In the genomic region with DNA sequence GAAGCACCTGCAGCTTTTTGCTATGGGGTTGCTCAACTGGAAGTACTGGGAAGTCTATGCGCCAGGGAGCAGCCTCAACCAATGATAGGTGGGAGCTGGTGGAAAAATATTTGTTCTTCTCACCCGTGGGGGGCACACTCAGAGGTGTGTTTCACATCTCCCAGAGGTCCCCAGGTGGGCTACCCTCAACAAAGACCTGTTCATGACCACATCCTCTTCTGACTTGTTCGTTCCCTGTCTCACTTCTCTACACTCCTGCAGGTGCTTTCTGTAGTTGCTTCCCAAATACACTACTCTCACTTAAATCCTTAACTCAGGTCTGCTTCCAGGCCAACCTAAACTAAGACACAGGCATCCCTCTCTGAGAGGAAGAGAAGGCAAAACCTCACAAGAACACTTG, we compare ENCODE assay signal across 17 cellular contexts. TPM values are rescaled to one million over a fixed set of nuclear protein-coding genes. Genes with fewer than 3 reads are reported as not detected.
DNase-seq lines count a peak whose midpoint lies in the region; ATAC-seq, FAIRE-seq and TF ChIP-seq lines count a peak whose summit lies in the region.
"Had no signal": no experiment of that assay in that cellular context is flagged by ENCODE, and none has a peak within 500 bp of the region (broad histone marks: within the 10 kb centered on the region; RNA-seq: fewer than 3 reads in every experiment).

No MANE protein-coding gene starts in this region.

- in situ Hi-C loops in GM13977 (cut with MboI; ENCODE audit: low pct_unique_long_range_greater_than_20kb, low sequenced_read_pairs, unreplicated experiment): no loop called here

- H4K20me1 ChIP-seq in Karpas-422 (ENCODE audit: insufficient read depth, low read depth, low read length) (no peaks in the 10 kb centered on the region), H1 (replicated peaks in 1 of 2; ENCODE audit: control insufficient read depth in 1 of 2, insufficient read depth in 2 of 2, low read length in 2 of 2) (no peaks in the 10 kb centered on the region), osteoblast (ENCODE audit: insufficient read depth, low read length) (no peaks in the 10 kb centered on the region)
- H4K20me1 ChIP-seq: BLaER1 treated with 17β-estradiol and CSF1 and Interleukin-3, amounts not matched to agents 10 nM and 100 nM had no signal

- no peak overlapping the region for H3K4ac ChIP-seq in H1 (replicated peaks; ENCODE audit: insufficient read length, low read depth, low read length)

- FAIRE-seq in GM12891 (lab: Jason Lieb, UNC) (no peak), H1 (lab: Jason Lieb, UNC) (no peak)

- H3K14ac ChIP-seq in H1 (ENCODE audit: insufficient read length): no peak overlapping the region

- no peak overlapping the region for H4K5ac ChIP-seq in H1 (ENCODE audit: insufficient read length, low read depth, low read length)

- WGBS in H1 (ENCODE audit: extremely low coverage in 1 of 2, insufficient coverage in 1 of 2, insufficient read length in 1 of 2, insufficient replicate concordance in 2 of 2, low coverage in 1 of 2, low lambda C conversion rate in 2 of 2, missing lambda C conversion rate in 1 of 2), 2 experiments: 74% methylated on average over 3 of the region's 3 CpGs; no CpG with 5 or more reads in 1 of the 2 experiments

- H3K4me1 ChIP-seq in Karpas-422 (ENCODE audit: low read length): peaks cover 61% of the 10 kb centered on the region
- H3K4me1 ChIP-seq in H1 (replicated peaks in 1 of 4; ENCODE audit: control insufficient read depth in 3 of 4, insufficient read depth in 4 of 4, low read length in 3 of 4): no peaks in the 10 kb centered on the region; a peak in 2 of 7 replicates
- no peaks in the 10 kb centered on the region for H3K4me1 ChIP-seq in osteoblast (ENCODE audit: insufficient read depth, low read length)
- H3K4me1 ChIP-seq: HAP-1 had no signal

- ATAC-seq in GM19455 (IDR thresholded peaks at IDR 0.05; ENCODE audit: unreplicated experiment): no peak

- no peaks in the 10 kb centered on the region for H3K9me2 ChIP-seq in Karpas-422 (replicated peaks; ENCODE audit: insufficient read depth, low read length)

- H3K4me3 ChIP-seq in Karpas-422 (ENCODE audit: low read length): no peak overlapping the region; the same call in 1 of the 2 replicates
- no peak overlapping the region for H3K4me3 ChIP-seq in H1 (ENCODE audit: extremely low read depth in 1 of 4, insufficient read depth in 2 of 4, low read depth in 3 of 4, low read length in 4 of 4)
- H3K4me3 ChIP-seq in osteoblast (ENCODE audit: insufficient read depth, low read length): no peak overlapping the region
- H3K4me3 ChIP-seq: BLaER1 treated with 17β-estradiol and CSF1 and Interleukin-3, amounts not matched to agents 10 nM and 100 nM; HAP-1; SJSA1 had no signal

- H4K91ac ChIP-seq in H1 (replicated peaks; ENCODE audit: insufficient read length, low read length): no peak overlapping the region

- no peaks in the 10 kb centered on the region for H3K9me3 ChIP-seq in Karpas-422 (ENCODE audit: low read length)
- H3K9me3 ChIP-seq in H1 (ENCODE audit: insufficient read depth in 2 of 2, low read depth in 1 of 2, low read length in 1 of 2): no peaks in the 10 kb centered on the region
- H3K9me3 ChIP-seq in osteoblast (ENCODE audit: low read depth, low read length): no peaks in the 10 kb centered on the region
- H3K9me3 ChIP-seq: BLaER1 treated with 17β-estradiol and CSF1 and Interleukin-3, amounts not matched to agents 10 nM and 100 nM; HAP-1; SJSA1 had no signal

- no peak overlapping the region for H2BK20ac ChIP-seq in H1 (ENCODE audit: low read length)

- H3K27ac ChIP-seq in Karpas-422 (ENCODE audit: low read length) (peak overlapping the region; percentile 97), H1 (ENCODE audit: low read depth, low read length) (no peak overlapping the region), osteoblast (ENCODE audit: low read depth, low read length) (no peak overlapping the region)
- H3K27ac ChIP-seq: BLaER1 treated with 17β-estradiol and CSF1 and Interleukin-3, amounts not matched to agents 10 nM and 100 nM; SJSA1 had no signal

- no peaks in the 10 kb centered on the region for H3K23me2 ChIP-seq in H1 (ENCODE audit: low read depth, low read length)

- CTCF ChIA-PET in H1 (lab: Charles Lee; ENCODE audit: partially characterized antibody): interaction anchor here (1.8 to 2.0 kb wide), 2 partner anchors 32 to 206 kb away, joined by 5 to 11 read pairs; no protein-coding TSS in a partner anchor

- no peak for TF ChIP-seq EP300 in H1 (IDR thresholded peaks at IDR 0.05; ENCODE audit: borderline replicate concordance in 1 of 2, low read depth in 2 of 2, low read length in 2 of 2)

- H3K79me2 ChIP-seq in Karpas-422 (ENCODE audit: low read length): no peaks in the 10 kb centered on the region
- H3K79me2 ChIP-seq in H1 (ENCODE audit: control insufficient read depth in 1 of 2, insufficient read depth in 2 of 2, low read length in 2 of 2): no peaks in the 10 kb centered on the region
- H3K79me2 ChIP-seq in osteoblast (ENCODE audit: insufficient read depth, low read length): no peaks in the 10 kb centered on the region

- H3K9ac ChIP-seq in Karpas-422 (ENCODE audit: low read length) (peak overlapping the region; percentile 9), H1 (replicated peaks in 1 of 4; ENCODE audit: extremely low read depth in 1 of 4, low read depth in 3 of 4, low read length in 3 of 4) (no peak overlapping the region)
- H3K9ac ChIP-seq: BLaER1 treated with 17β-estradiol and CSF1 and Interleukin-3, amounts not matched to agents 10 nM and 100 nM had no signal

- no peak overlapping the region for H2BK120ac ChIP-seq in H1 (replicated peaks; ENCODE audit: low read depth, low read length)

- no peaks in the 10 kb centered on the region for H3K79me1 ChIP-seq in H1 (ENCODE audit: low read depth, low read length)

- no peak overlapping the region for H2BK5ac ChIP-seq in H1 (ENCODE audit: low read depth, low read length)

- H3K56ac ChIP-seq in H1 (replicated peaks; ENCODE audit: insufficient read length, low read depth, low read length): no peak overlapping the region

- H2AFZ ChIP-seq in Karpas-422 (ENCODE audit: low read length) (peak overlapping the region; percentile 65), H1 (ENCODE audit: low read length) (no peak overlapping the region), osteoblast (ENCODE audit: low read length) (no peak overlapping the region)

- H2BK12ac ChIP-seq in H1 (ENCODE audit: low read depth, low read length): no peak overlapping the region

- peak overlapping the region; percentile 46; the same call in 1 of the 2 replicates for H2BK15ac ChIP-seq in H1 (ENCODE audit: low read length)

- DNase-seq in GM12891 (ENCODE audit: insufficient read length, low spot score): no peak
- DNase-seq in Karpas-422: peak; percentile 49
- DNase-seq in H1 (ENCODE audit: low read depth in 1 of 2, low spot score in 2 of 2): no peak
- DNase-seq in osteoblast (ENCODE audit: insufficient read length, low spot score, missing footprints): peak; percentile 8
- DNase-seq in GM03348 (ENCODE audit: low spot score): no peak
- no peak for DNase-seq in glomerular visceral epithelial cell (ENCODE audit: extremely low spot score)
- no peak for DNase-seq in GM13977 (ENCODE audit: low spot score)
- DNase-seq: DMS153, NCI-H1417 treated with DMSO at 0.1 percent for 48 hours, NCI-H2029, NCI-H524 had no signal

- TF ChIP-seq RAD21 in H1 (IDR thresholded peaks at IDR 0.05 in 1 of 2, conservative IDR thresholded peaks at IDR 0.05 in 1 of 2; ENCODE audit: low read depth in 2 of 2, low read length in 2 of 2): no peak

- TF ChIP-seq CTCF in H1 (IDR thresholded peaks at IDR 0.05; ENCODE audit: control extremely low read depth in 1 of 3, insufficient read depth in 1 of 3, low read depth in 1 of 3, low read length in 3 of 3): no peak
- no peak for TF ChIP-seq CTCF in osteoblast (IDR thresholded peaks at IDR 0.05; ENCODE audit: extremely low read depth, low read depth, low read length)
- TF ChIP-seq CTCF in GM13977 (IDR thresholded peaks at IDR 0.05; ENCODE audit: extremely low read depth, insufficient read depth, missing control alignments): no peak

- no peak overlapping the region for H3K18ac ChIP-seq in H1 (ENCODE audit: extremely low read depth, low read length)

- H3K23ac ChIP-seq in H1 (ENCODE audit: insufficient read length): no peak overlapping the region

- H3K4me2 ChIP-seq in Karpas-422 (ENCODE audit: low read depth, low read length, poor library complexity, severe bottlenecking): peak overlapping the region; percentile 28
- H3K4me2 ChIP-seq in H1 (ENCODE audit: insufficient read depth in 1 of 2, low read depth in 2 of 2, low read length in 2 of 2): no peak overlapping the region
- no peak overlapping the region for H3K4me2 ChIP-seq in osteoblast (ENCODE audit: insufficient read depth, low read length)

- no peaks in the 10 kb centered on the region for H3K36me3 ChIP-seq in Karpas-422 (ENCODE audit: insufficient read depth, low read length)
- H3K36me3 ChIP-seq in H1 (ENCODE audit: control insufficient read depth in 2 of 4, insufficient read depth in 4 of 4, low read length in 3 of 4): no peaks in the 10 kb centered on the region
- no peaks in the 10 kb centered on the region for H3K36me3 ChIP-seq in osteoblast (ENCODE audit: insufficient read depth, low read length)
- H3K36me3 ChIP-seq: BLaER1 treated with 17β-estradiol and CSF1 and Interleukin-3, amounts not matched to agents 10 nM and 100 nM; HAP-1; SJSA1 had no signal

- peak overlapping the region; percentile 53; the same call in 1 of the 2 replicates for H2AK5ac ChIP-seq in H1 (ENCODE audit: low read depth, low read length)

- H4K8ac ChIP-seq in H1 (ENCODE audit: extremely low read depth, insufficient read depth, low read length): no peak overlapping the region

- H3K27me3 ChIP-seq in Karpas-422 (ENCODE audit: low read length) (no peaks in the 10 kb centered on the region), H1 (replicated peaks in 1 of 4; ENCODE audit: control insufficient read depth in 3 of 4, extremely low read depth in 1 of 4, insufficient read depth in 3 of 4, low read length in 3 of 4) (no peaks in the 10 kb centered on the region; a peak in 1 of 7 replicates), osteoblast (ENCODE audit: insufficient read depth, low read length) (peaks cover 9% of the 10 kb centered on the region)
- H3K27me3 ChIP-seq: BLaER1 treated with 17β-estradiol and CSF1 and Interleukin-3, amounts not matched to agents 10 nM and 100 nM; SJSA1 had no signal

- TF ChIP-seq POLR2A in GM12891 (IDR thresholded peaks at IDR 0.05; ENCODE audit: low read depth, low read length) (no peak), H1 (IDR thresholded peaks at IDR 0.05; ENCODE audit: control extremely low read depth in 1 of 2, low read depth in 2 of 2, low read length in 2 of 2) (no peak)

- POLR2A ChIA-PET in H1 (lab: Charles Lee; ENCODE audit: partially characterized antibody): interaction anchor here (0.7 to 4.2 kb wide), 5 partner anchors 11 to 33 kb away, joined by 3 to 37 read pairs (median 3); partner anchors contain the start of gene ZNF589

RNA-seq across cellular contexts. Expression of gene CAMP, which starts 3.7 kb away (rescaled TPM):
- polyA plus RNA-seq in GM12891 (2012; ENCODE audit: low read depth, missing spikeins): 4.6 TPM
- total RNA-seq in Karpas-422 (2014; rRNA removed; shearing (Covaris generic); ENCODE audit: low replicate concordance): 100 and 141 TPM in 2 replicates
- total RNA-seq in H1 (2021; fragmentation: NEBNext Ultra II Directional; extraction: Animal tissue kit (Norgen Biotek cat#: 25700)): not detected in 2 replicates
- not detected in 2 replicates for polyA plus RNA-seq in H1 (2011; rRNA removed)
- polyA plus RNA-seq in H1 (2011; cell fraction: cytosol; rRNA removed): not detected
- polyA plus RNA-seq in H1 (2011; cell fraction: nucleus; rRNA removed): not detected
- polyA plus RNA-seq in H1 (2012, experiment 1 of 2): not detected in 4 replicates
- polyA plus RNA-seq in H1 (2012, experiment 2 of 2): not detected
- polyA plus RNA-seq in H1 (2013, experiment 1 of 2): not detected
- polyA plus RNA-seq in H1 (2013, experiment 2 of 2): not detected
- not detected in 2 replicates for polyA minus RNA-seq in H1 (2011; rRNA and poly(A)+ RNA removed)
- not detected for polyA minus RNA-seq in H1 (2011; cell fraction: cytosol; rRNA and poly(A)+ RNA removed)
- not detected for polyA minus RNA-seq in H1 (2011; cell fraction: nucleus; rRNA and poly(A)+ RNA removed)
- total RNA-seq in osteoblast: not detected in 2 replicates
- total RNA-seq: LHCN-M2, SJSA1 had no signal
- polyA plus RNA-seq: AG04450 had no signal

RNA-seq across cellular contexts. Expression of gene ZNF589, which starts 13.9 kb away (rescaled TPM):
- 19.0 TPM for polyA plus RNA-seq in GM12891 (2012; ENCODE audit: low read depth, missing spikeins)
- 64.5 and 65.2 TPM in 2 replicates for total RNA-seq in Karpas-422 (2014; rRNA removed; shearing (Covaris generic); ENCODE audit: low replicate concordance)
- total RNA-seq in H1 (2021; fragmentation: NEBNext Ultra II Directional; extraction: Animal tissue kit (Norgen Biotek cat#: 25700)): 106 and 113 TPM in 2 replicates
- 64.7 and 65.6 TPM in 2 replicates for polyA plus RNA-seq in H1 (2011; rRNA removed)
- 94.8 TPM for polyA plus RNA-seq in H1 (2011; cell fraction: cytosol; rRNA removed)
- polyA plus RNA-seq in H1 (2011; cell fraction: nucleus; rRNA removed): 119 TPM
- polyA plus RNA-seq in H1 (2012, experiment 1 of 2): 90.1 to 112 TPM (median 101 TPM) in 4 replicates
- polyA plus RNA-seq in H1 (2012, experiment 2 of 2): 14.1 TPM
- 87.3 TPM for polyA plus RNA-seq in H1 (2013, experiment 1 of 2)
- 81.4 TPM for polyA plus RNA-seq in H1 (2013, experiment 2 of 2)
- 112 and 152 TPM in 2 replicates for polyA minus RNA-seq in H1 (2011; rRNA and poly(A)+ RNA removed)
- 48.0 TPM for polyA minus RNA-seq in H1 (2011; cell fraction: cytosol; rRNA and poly(A)+ RNA removed)
- 107 TPM for polyA minus RNA-seq in H1 (2011; cell fraction: nucleus; rRNA and poly(A)+ RNA removed)
- 4.7 and 5.0 TPM in 2 replicates for total RNA-seq in osteoblast

RNA-seq across cellular contexts. Expression of gene CDC25A, which starts 38.7 kb away (rescaled TPM):
- 9.7 TPM for polyA plus RNA-seq in GM12891 (2012; ENCODE audit: low read depth, missing spikeins)
- 12.9 and 17.1 TPM in 2 replicates for total RNA-seq in Karpas-422 (2014; rRNA removed; shearing (Covaris generic); ENCODE audit: low replicate concordance)
- total RNA-seq in H1 (2021; fragmentation: NEBNext Ultra II Directional; extraction: Animal tissue kit (Norgen Biotek cat#: 25700)): 62.1 and 65.0 TPM in 2 replicates
- 20.7 and 22.2 TPM in 2 replicates for polyA plus RNA-seq in H1 (2011; rRNA removed)
- 24.8 TPM for polyA plus RNA-seq in H1 (2011; cell fraction: cytosol; rRNA removed)
- polyA plus RNA-seq in H1 (2011; cell fraction: nucleus; rRNA removed): 24.2 TPM
- polyA plus RNA-seq in H1 (2012, experiment 1 of 2): 42.7 to 47.8 TPM (median 46.8 TPM) in 4 replicates
- 34.1 TPM for polyA plus RNA-seq in H1 (2012, experiment 2 of 2)
- 32.1 TPM for polyA plus RNA-seq in H1 (2013, experiment 1 of 2)
- polyA plus RNA-seq in H1 (2013, experiment 2 of 2): 32.0 TPM
- 52.1 and 67.6 TPM in 2 replicates for polyA minus RNA-seq in H1 (2011; rRNA and poly(A)+ RNA removed)
- 57.9 TPM for polyA minus RNA-seq in H1 (2011; cell fraction: cytosol; rRNA and poly(A)+ RNA removed)
- polyA minus RNA-seq in H1 (2011; cell fraction: nucleus; rRNA and poly(A)+ RNA removed): 39.8 TPM
- total RNA-seq in osteoblast: 0.88 and 1.1 TPM in 2 replicates

Comparison
In these comparisons a context has a peak if more than half of its experiments do, and no peak if none do; other contexts are left out.
1. DNase-seq: peak in Karpas-422 (single experiment) and osteoblast (single experiment); none in GM12891 (single experiment), H1 (0 of 2), GM03348 (single experiment), glomerular visceral epithelial cell (single experiment) and GM13977 (single experiment).
2. RNA of gene CAMP, which starts 3.7 kb away (total RNA-seq): 100 to 141 TPM in Karpas-422; not detected in H1 and not detected in osteoblast; every median in the first group is over 100 times any median in the second.
3. RNA of gene ZNF589, which starts 13.9 kb away (total RNA-seq): 106 to 113 TPM in H1 and 64.5 to 65.2 TPM in Karpas-422; 4.7 to 5.0 TPM in osteoblast; every median in the first group is over 10 times any median in the second.